8 cellular contexts compared by ENCODE assay signal in genomic region chr14:39267592-39268112, GRCh38. TPM values are rescaled to one million over a fixed set of nuclear protein-coding genes. Genes with fewer than 3 reads are reported as not detected.
DNase-seq lines count a peak whose midpoint lies in the region; ATAC-seq and TF ChIP-seq lines count a peak whose summit lies in the region.

No MANE protein-coding gene starts in this region.

- H3K27me3 ChIP-seq in Caco-2 (replicated peaks; ENCODE audit: control insufficient read depth, insufficient read depth, low read length) (no peaks in the 10 kb centered on the region), right cardiac atrium (ENCODE audit: control insufficient read depth, insufficient read depth) (no peaks in the 10 kb centered on the region), skeletal muscle satellite cell (ENCODE audit: control insufficient read depth, insufficient read depth, low read length) (no peaks in the 10 kb centered on the region)

- CTCF ChIA-PET in Caco-2 (lab: Charles Lee): no interaction called here

- POLR2A ChIA-PET in Caco-2 (lab: Charles Lee): interaction anchor here (1.2 kb wide), 1 partner anchor 98 kb away, joined by 6 read pairs; the partner anchor contains the start of gene TRAPPC6B

- no TSS peak for BruUV-seq in Caco-2 (replicated peaks; lab: Mats Ljungman, UMichigan)

- H3K4me3 Mint-ChIP-seq in Caco-2 (ENCODE audit: unreplicated experiment): peak overlapping the region; percentile 95

- no peaks in the 10 kb centered on the region; the same call in 1 of the 2 replicates for H3K36me3 ChIP-seq in Caco-2 (ENCODE audit: control insufficient read depth, insufficient read depth, low read length)
- H3K36me3 ChIP-seq in skeletal muscle satellite cell (ENCODE audit: insufficient read depth, low read length): no peaks in the 10 kb centered on the region

- no peaks in the 10 kb centered on the region for H3K27me3 Mint-ChIP-seq in Caco-2 (ENCODE audit: insufficient read depth, unreplicated experiment)

- WGBS in right cardiac atrium: 1% methylated on average over 18 of the region's 18 CpGs

- ATAC-seq in GM21423 (IDR thresholded peaks at IDR 0.05; ENCODE audit: unreplicated experiment) (peak; percentile 3), right cardiac atrium (no peak)
- peak; percentile 2 to 7 for ATAC-seq in activated naive CD4-positive, alpha-beta T cell treated with anti-CD3 and anti-CD28 coated beads, Interleukin-2, amount 50 U/mL, for 72 hours

- intact Hi-C loops in Caco-2 (cut with micrococcal nuclease; ENCODE audit: unreplicated experiment) (loop anchor here (1.0 to 2.0 kb wide), 3 partner anchors 34 to 165 kb away; partner anchors contain the start of genes MIA2, PNN and SEC23A), right cardiac atrium (cut with DNase I) (loop anchor here in 3 of 4 donors (10.0 kb wide), 2 partner anchors 83 to 93 kb away; partner anchors contain the start of genes PNN (in 1 of the 3) and TRAPPC6B (in 1 of the 3))

- peaks cover 12% of the 10 kb centered on the region for H3K9me3 Mint-ChIP-seq in Caco-2 (ENCODE audit: unreplicated experiment)
- H3K9me3 Mint-ChIP-seq in activated naive CD4-positive, alpha-beta T cell treated with anti-CD3 and anti-CD28 coated beads, Interleukin-2, amount 50 U/mL, for 72 hours: peaks cover 0 to 9% of the 10 kb centered on the region in 2 donors

- DNase-seq in Caco-2 (no peak), Kasumi-1 (lab: John Stamatoyannopoulos, UW) (peak; percentile 37 to 47), right cardiac atrium (no peak), AG20443 (ENCODE audit: low spot score) (no peak), KG1 (lab: John Stamatoyannopoulos, UW) (no peak)
- no peak for DNase-seq in activated naive CD4-positive, alpha-beta T cell treated with anti-CD3 and anti-CD28 coated beads, Interleukin-2, amount 50 U/mL, for 72 hours (ENCODE audit: low spot score in 2 of 2)

- H3K9ac ChIP-seq in skeletal muscle satellite cell (ENCODE audit: low read depth, low read length): peak overlapping the region; percentile 96

- peak overlapping the region; percentile 90 for H3K27ac ChIP-seq in right cardiac atrium (ENCODE audit: low read length)

- peaks cover 23% of the 10 kb centered on the region for H3K36me3 Mint-ChIP-seq in Caco-2 (ENCODE audit: insufficient read depth, unreplicated experiment)
- peaks cover 19% of the 10 kb centered on the region in 2 donors for H3K36me3 Mint-ChIP-seq in activated naive CD4-positive, alpha-beta T cell treated with anti-CD3 and anti-CD28 coated beads, Interleukin-2, amount 50 U/mL, for 72 hours

- H3K4me1 ChIP-seq in Caco-2: peaks cover 22% of the 10 kb centered on the region
- peaks cover 2% of the 10 kb centered on the region for H3K4me1 ChIP-seq in right cardiac atrium (ENCODE audit: control insufficient read depth, insufficient read depth, low read length)
- peaks cover 24% of the 10 kb centered on the region for H3K4me1 ChIP-seq in skeletal muscle satellite cell (ENCODE audit: control insufficient read depth, insufficient read depth, low read length)

- peak overlapping the region; percentile 85 for H3K4me2 ChIP-seq in skeletal muscle satellite cell (ENCODE audit: low read length)

- H3K4me1 Mint-ChIP-seq in Caco-2 (ENCODE audit: low read depth, unreplicated experiment): peaks cover 13% of the 10 kb centered on the region

- H3K4me3 ChIP-seq in Caco-2 (ENCODE audit: low read depth, low read length): peak overlapping the region; percentile 57
- H3K4me3 ChIP-seq in right cardiac atrium (ENCODE audit: low read length): peak overlapping the region; percentile 86
- peak overlapping the region; percentile 84 for H3K4me3 ChIP-seq in skeletal muscle satellite cell (ENCODE audit: low read length)

- TF ChIP-seq CTCF in Caco-2 (IDR thresholded peaks at IDR 0.05; ENCODE audit: insufficient read depth in 1 of 2, low read depth in 1 of 2, low read length in 1 of 2, severe bottlenecking in 1 of 2, unreplicated experiment in 1 of 2): no peak

- peak overlapping the region; percentile 98 for H3K27ac Mint-ChIP-seq in Caco-2 (ENCODE audit: unreplicated experiment)
- peak overlapping the region; percentile 97 to 99 for H3K27ac Mint-ChIP-seq in activated naive CD4-positive, alpha-beta T cell treated with anti-CD3 and anti-CD28 coated beads, Interleukin-2, amount 50 U/mL, for 72 hours

- H3K9me3 ChIP-seq in Caco-2 (peaks cover 16% of the 10 kb centered on the region), right cardiac atrium (ENCODE audit: control insufficient read depth, low read length) (no peaks in the 10 kb centered on the region), skeletal muscle satellite cell (replicated peaks; ENCODE audit: low read length) (no peaks in the 10 kb centered on the region)

RNA-seq across cellular contexts. Expression of gene MIA2, which starts 33.9 kb away (rescaled TPM):
- 60.4 and 71.5 TPM in 2 replicates for total RNA-seq in Caco-2 (2022)
- total RNA-seq in activated naive CD4-positive, alpha-beta T cell treated with anti-CD3 and anti-CD28 coated beads, Interleukin-2, amount 50 U/mL, for 72 hours: 10 to 100 TPM; 17.6 to 19.0 TPM
- 10 to 100 TPM; 17.7 to 32.7 (median 24.5) TPM for total RNA-seq in right cardiac atrium
- 21.8 TPM for polyA plus RNA-seq in right cardiac atrium
- total RNA-seq in skeletal muscle satellite cell (2012; rRNA removed): 9.2 and 12.2 TPM in 2 replicates

Comparison
In these comparisons a context has a peak if more than half of its experiments do, and no peak if none do; other contexts are left out.
1. DNase-seq: peak in Kasumi-1 (2 of 2); none in Caco-2 (0 of 2), activated naive CD4-positive, alpha-beta T cell treated with anti-CD3 and anti-CD28 coated beads, Interleukin-2, amount 50 U/mL, for 72 hours (0 of 2), right cardiac atrium (0 of 3), AG20443 (single experiment) and KG1 (single experiment).
2. ATAC-seq: peak in GM21423 (single experiment) and activated naive CD4-positive, alpha-beta T cell treated with anti-CD3 and anti-CD28 coated beads, Interleukin-2, amount 50 U/mL, for 72 hours (2 of 2); none in right cardiac atrium (0 of 2).
3. Peak in every context shown above with its lines, with median percentiles within 50 percentile points of each other: H3K4me3 ChIP-seq.